Comparison of ENCODE assay signal across 9 cellular contexts in the genomic region with DNA sequence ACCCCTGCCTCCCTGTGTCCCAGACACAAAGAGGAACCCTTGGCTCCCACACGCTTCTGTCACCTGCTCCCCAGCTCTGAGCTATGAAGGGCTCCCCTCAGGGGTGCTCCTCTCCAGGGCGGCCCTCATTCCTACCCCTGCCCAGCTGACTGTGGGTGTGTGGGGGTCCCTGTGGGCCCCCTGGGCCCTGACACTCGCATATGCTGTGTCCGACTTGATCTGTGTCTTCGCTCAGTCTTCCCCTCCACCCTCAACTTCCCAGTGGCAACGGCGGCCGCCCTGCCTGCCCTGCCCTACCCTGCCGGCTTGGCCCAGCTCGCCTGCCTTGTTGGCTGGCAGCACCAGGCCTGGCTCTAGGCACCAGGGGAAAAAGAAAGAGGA. TPM values are rescaled to one million over a fixed set of nuclear protein-coding genes. Genes with fewer than 3 reads are reported as not detected.
DNase-seq lines count a peak whose midpoint lies in the region; ATAC-seq and TF ChIP-seq lines count a peak whose summit lies in the region.
"Had no signal": no experiment of that assay in that cellular context is flagged by ENCODE, and none has a peak within 500 bp of the region (broad histone marks: within the 10 kb centered on the region; RNA-seq: fewer than 3 reads in every experiment).

No MANE protein-coding gene starts in this region.

- CTCF ChIA-PET in Panc1 (lab: Charles Lee): no interaction called here

- H3K4ac ChIP-seq in H9 (ENCODE audit: low read depth, low read length): no peak overlapping the region

- TF ChIP-seq EP300 in gastroesophageal sphincter (IDR thresholded peaks at IDR 0.05): no peak

- in situ Hi-C loops in Panc1 (cut with HindIII; ENCODE audit: low pct_unique_long_range_greater_than_20kb, low sequenced_read_pairs): no loop called here

- no peak overlapping the region for H3K14ac ChIP-seq in H9 (ENCODE audit: insufficient read depth, low read length)

- H2BK5ac ChIP-seq in H9 (ENCODE audit: insufficient read length, low read length): no peak overlapping the region

- H3K36me3 Mint-ChIP-seq in H9 (ENCODE audit: insufficient read depth in 1 of 3, low read depth in 3 of 3): no peaks in the 10 kb centered on the region; a peak in 1 of 7 replicates

- H4K20me1 ChIP-seq in H9 (ENCODE audit: control insufficient read depth, insufficient read depth, insufficient read length): no peaks in the 10 kb centered on the region

- H3K23me2 ChIP-seq in H9 (ENCODE audit: insufficient read length, low read depth, low read length, poor library complexity, severe bottlenecking): peaks cover 17% of the 10 kb centered on the region

- H2BK20ac ChIP-seq in H9 (ENCODE audit: low read depth, low read length, poor library complexity, severe bottlenecking): no peak overlapping the region

- peaks cover 9% of the 10 kb centered on the region; the same call in 1 of the 2 replicates for H3K27me3 ChIP-seq in H9 (ENCODE audit: insufficient read depth, low read length)
- no peaks in the 10 kb centered on the region for H3K27me3 ChIP-seq in Panc1 (ENCODE audit: control insufficient read depth, insufficient read depth, low read length)
- no peaks in the 10 kb centered on the region for H3K27me3 ChIP-seq in gastroesophageal sphincter
- peaks cover 12% of the 10 kb centered on the region for H3K27me3 ChIP-seq in WERI-Rb-1 (ENCODE audit: insufficient read depth, low read depth, severe bottlenecking)

- no peak overlapping the region for H2AFZ ChIP-seq in H9 (ENCODE audit: low read length)

- WGBS in H9 (ENCODE audit: extremely low coverage, insufficient read length, low lambda C conversion rate): no CpG with 5 or more reads among the region's 10 CpGs
- 14% methylated on average over 8 of the region's 10 CpGs; no CpG with 5 or more reads in 1 of the 2 donors for WGBS in gastroesophageal sphincter (ENCODE audit: low coverage in 1 of 2), 2 donors

- H3K27me3 Mint-ChIP-seq in H9 (ENCODE audit: low read depth): peaks cover 66% of the 10 kb centered on the region

- H3K27ac ChIP-seq in H9 (ENCODE audit: insufficient read length, low read depth, low read length) (no peak overlapping the region), Panc1 (ENCODE audit: low read length) (no peak overlapping the region), gastroesophageal sphincter (peak overlapping the region; percentile 77 to 94 (median 91)), WERI-Rb-1 (no peak overlapping the region)

- H2BK15ac ChIP-seq in H9 (ENCODE audit: low read depth, low read length): no peak overlapping the region

- no peaks in the 10 kb centered on the region for H3K9me3 Mint-ChIP-seq in H9

- no peak overlapping the region for H4K5ac ChIP-seq in H9 (ENCODE audit: insufficient read length, low read depth, low read length)

- H3K9ac ChIP-seq in H9 (ENCODE audit: extremely low read depth, insufficient read length, low read length): no peak overlapping the region

- no peak overlapping the region for H2AK5ac ChIP-seq in H9 (ENCODE audit: insufficient read length, low read length)

- H3K36me3 ChIP-seq in Panc1 (ENCODE audit: control insufficient read depth, insufficient read depth, low read length): no peaks in the 10 kb centered on the region
- no peaks in the 10 kb centered on the region for H3K36me3 ChIP-seq in gastroesophageal sphincter
- no peaks in the 10 kb centered on the region for H3K36me3 ChIP-seq in WERI-Rb-1

- POLR2A ChIA-PET in Panc1 (lab: Charles Lee): no interaction called here

- no TSS peak for BruUV-seq in Panc1 (replicated peaks; lab: Mats Ljungman, UMichigan)

- no peak overlapping the region for H3K4me2 ChIP-seq in H9 (ENCODE audit: insufficient read depth, insufficient read length, low read length)

- no peak overlapping the region for H3K27ac Mint-ChIP-seq in H9

- H2BK12ac ChIP-seq in H9 (ENCODE audit: insufficient read length, low read depth, low read length): no peak overlapping the region

- DNase-seq in H9: no peak
- DNase-seq in Panc1 (ENCODE audit: low read depth, low spot score): no peak
- DNase-seq in retinal pigment epithelial cell (ENCODE audit: low read depth): no peak
- no peak for DNase-seq in sciatic nerve (ENCODE audit: low spot score)
- DNase-seq in WERI-Rb-1: no peak
- no peak for DNase-seq in NCI-H524 treated with DMSO at 0.1 percent for 48 hours (lab: John Stamatoyannopoulos, UW)
- DNase-seq in iPS-NIHi7 (ENCODE audit: extremely low spot score): no peak
- DNase-seq: NK-92 treated with Interleukin-12 subunit alpha and Interleukin-12 subunit beta, amount 100 ng/mL, for 24 hours had no signal

- no peak for ATAC-seq in Panc1
- ATAC-seq in gastroesophageal sphincter: no peak
- no peak for ATAC-seq in sciatic nerve

- intact Hi-C loops in Panc1 (cut with micrococcal nuclease; ENCODE audit: unreplicated experiment) (loop anchor here (2.0 to 5.0 kb wide), 2 partner anchors 48 to 63 kb away; no protein-coding TSS in a partner anchor), sciatic nerve (cut with DNase I) (no loop called here)

- H3K56ac ChIP-seq in H9 (ENCODE audit: insufficient read length, low read depth, low read length): no peak overlapping the region

- no peak for TF ChIP-seq CTCF in H9 (conservative IDR thresholded peaks at IDR 0.05)
- TF ChIP-seq CTCF in Panc1 (IDR thresholded peaks at IDR 0.05): no peak
- no peak for TF ChIP-seq CTCF in gastroesophageal sphincter (IDR thresholded peaks at IDR 0.05)
- no peak for TF ChIP-seq CTCF in retinal pigment epithelial cell (conservative IDR thresholded peaks at IDR 0.05; ENCODE audit: low read depth, low read length)
- no peak for TF ChIP-seq CTCF in WERI-Rb-1 (IDR thresholded peaks at IDR 0.05; ENCODE audit: low read depth, low read length)

- H3K79me2 ChIP-seq in H9 (ENCODE audit: insufficient read depth, low read length): no peaks in the 10 kb centered on the region

- H3K79me1 ChIP-seq in H9 (ENCODE audit: insufficient read depth, low read depth, low read length, poor library complexity, severe bottlenecking): no peaks in the 10 kb centered on the region

- peak in 1 of 2 donors; percentile 1 for TF ChIP-seq POLR2A in gastroesophageal sphincter (IDR thresholded peaks at IDR 0.05)

- H3K23ac ChIP-seq in H9 (ENCODE audit: insufficient read length, low read depth, low read length): no peak overlapping the region

- H3K18ac ChIP-seq in H9 (ENCODE audit: insufficient read length, low read depth, low read length): no peak overlapping the region

- H3K9me3 ChIP-seq in H9 (ENCODE audit: control insufficient read depth, low read depth, low read length): no peaks in the 10 kb centered on the region
- H3K9me3 ChIP-seq in Panc1 (ENCODE audit: control insufficient read depth, insufficient read depth, low read depth, low read length): no peaks in the 10 kb centered on the region
- H3K9me3 ChIP-seq in gastroesophageal sphincter: no peaks in the 10 kb centered on the region
- no peaks in the 10 kb centered on the region for H3K9me3 ChIP-seq in WERI-Rb-1 (ENCODE audit: severe bottlenecking)

- H3T11ph ChIP-seq in H9 (ENCODE audit: low read length): no peak overlapping the region

- H3K4me3 Mint-ChIP-seq in H9: peak overlapping the region; percentile 71 to 88

- peaks cover 11 to 28% of the 10 kb centered on the region in 2 experiments for H3K4me1 Mint-ChIP-seq in H9

- H3K4me1 ChIP-seq in H9 (ENCODE audit: insufficient read depth, low read length) (no peaks in the 10 kb centered on the region), Panc1 (ENCODE audit: control insufficient read depth, insufficient read depth, low read length) (peaks cover 23% of the 10 kb centered on the region), gastroesophageal sphincter (peaks cover 0 to 77% (median 24%) of the 10 kb centered on the region in 3 donors)

- H2BK120ac ChIP-seq in H9 (ENCODE audit: low read depth, low read length, poor library complexity, severe bottlenecking): no peak overlapping the region

- no peak overlapping the region for H4K8ac ChIP-seq in H9 (replicated peaks; ENCODE audit: insufficient read length, low read depth, low read length)

- H3K4me3 ChIP-seq in Panc1 (ENCODE audit: low read depth in 2 of 2, low read length in 2 of 2) (peak overlapping the region; percentile 32 to 45; a peak in 3 of 4 replicates), gastroesophageal sphincter (peak overlapping the region; percentile 66 to 76), retinal pigment epithelial cell (ENCODE audit: low read length) (peak overlapping the region; percentile 37), WERI-Rb-1 (ENCODE audit: low read depth, low read length) (no peak overlapping the region)

- no peak overlapping the region for H4K91ac ChIP-seq in H9 (ENCODE audit: insufficient read length, low read depth, low read length)

RNA-seq across cellular contexts. Expression of a gene that starts 1.2 kb away (rescaled TPM):
- 1.4 TPM in 2 replicates for total RNA-seq in H9 (2021)
- 2.6 TPM for total RNA-seq in Panc1 (2021; ENCODE audit: unreplicated experiment)
- polyA plus RNA-seq in Panc1 (2012; ENCODE audit: insufficient read length): 5.2 TPM
- 10 to 100 TPM in 3 of 4 donors, 1 to 10 TPM in 1; 6.1 to 25.5 (median 10.2) TPM for total RNA-seq in gastroesophageal sphincter
- total RNA-seq in sciatic nerve: 2.3 TPM

Comparison
In these comparisons a context has a peak if more than half of its experiments do, and no peak if none do; other contexts are left out.
1. H3K27ac ChIP-seq: peak in gastroesophageal sphincter (4 of 4); none in H9 (single experiment), Panc1 (single experiment) and WERI-Rb-1 (single experiment).